Comparison of ENCODE assay signal across 8 cellular contexts in the genomic region with DNA sequence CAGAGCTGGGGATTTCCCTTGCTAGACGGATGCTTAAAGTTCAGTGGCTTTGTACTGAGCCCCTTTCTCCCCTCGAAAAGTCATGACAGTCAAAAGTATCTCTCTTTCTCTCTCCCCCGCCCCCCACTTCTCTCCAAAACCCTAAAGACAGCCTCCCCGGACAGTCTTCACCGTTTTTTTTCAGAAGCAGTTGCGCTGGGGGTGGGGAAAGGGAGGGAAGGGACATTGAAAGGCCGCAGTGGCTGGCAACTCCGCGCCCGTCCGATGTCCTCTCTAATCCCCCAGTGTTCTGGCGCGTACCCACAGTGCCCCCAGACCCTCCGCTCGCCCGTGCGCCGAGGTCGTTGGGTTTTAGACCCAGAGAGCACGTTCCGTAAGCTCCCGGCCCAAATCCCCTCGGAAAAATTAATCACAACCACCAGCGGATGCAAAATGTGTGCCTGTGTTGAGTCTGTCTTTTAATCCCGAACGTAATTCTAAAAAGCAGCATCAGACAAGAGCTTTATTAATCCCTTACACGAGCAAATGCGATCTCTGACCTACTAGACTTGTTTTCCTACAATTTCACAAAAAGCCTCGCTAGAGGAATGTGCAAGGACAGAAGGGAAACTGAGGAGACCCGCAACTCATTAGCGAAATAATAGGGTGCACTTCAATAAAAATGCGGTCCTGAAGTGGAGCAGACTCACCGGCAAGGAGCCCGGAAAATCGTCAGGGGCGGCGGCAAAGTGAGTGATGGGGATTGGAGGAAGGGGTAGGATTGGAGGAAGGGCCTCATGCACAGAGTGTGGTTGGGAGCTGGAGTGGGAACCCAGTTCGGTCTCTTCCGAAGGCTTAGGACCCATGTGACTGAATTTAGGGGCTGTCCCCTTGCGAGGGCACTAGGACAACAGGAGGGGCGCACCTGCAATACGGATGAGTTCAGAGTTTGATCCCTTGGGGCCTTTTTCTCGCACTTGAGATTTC. TPM values are rescaled to one million over a fixed set of nuclear protein-coding genes. Genes with fewer than 3 reads are reported as not detected.
DNase-seq lines count a peak whose midpoint lies in the region; ATAC-seq and TF ChIP-seq lines count a peak whose summit lies in the region.

No MANE protein-coding gene starts in this region.

- DNase-seq in activated CD8-positive, alpha-beta memory T cell treated with anti-CD3 and anti-CD28 coated beads for 24 hours: peak; percentile 65
- DNase-seq in activated CD8-positive, alpha-beta memory T cell treated with anti-CD3 and anti-CD28 coated beads, Interleukin-2, amount 50 U/mL, for 48 hours: no peak
- DNase-seq in fibroblast of villous mesenchyme (ENCODE audit: low read depth) (peak; percentile 37), retina (peak; percentile 61), HPDE6-E6E7 (ENCODE audit: extremely low spot score) (no peak), DMS114 treated with DMSO at 0.1 percent for 48 hours (lab: John Stamatoyannopoulos, UW; ENCODE audit: unreplicated experiment) (no peak)

- ATAC-seq in GM19455 (IDR thresholded peaks at IDR 0.05; ENCODE audit: unreplicated experiment): no peak

- H4K20me1 ChIP-seq in SU-DHL-6 (ENCODE audit: low read depth, low read length): no peaks in the 10 kb centered on the region

- H3K4me3 ChIP-seq in SU-DHL-6 (ENCODE audit: insufficient read depth, low read length, poor library complexity, severe bottlenecking) (peak overlapping the region; percentile 59), fibroblast of villous mesenchyme (ENCODE audit: low read depth, low read length) (peak overlapping the region; percentile 71)

- no peak for TF ChIP-seq CTCF in SU-DHL-6 (IDR thresholded peaks at IDR 0.05; ENCODE audit: insufficient read depth, low read length, poor library complexity, severe bottlenecking)
- TF ChIP-seq CTCF in fibroblast of villous mesenchyme (IDR thresholded peaks at IDR 0.05; ENCODE audit: insufficient read depth, low read depth, low read length): no peak

- H3K9ac ChIP-seq in SU-DHL-6 (ENCODE audit: low read length): peak overlapping the region; percentile 58

- H2AFZ ChIP-seq in SU-DHL-6 (ENCODE audit: low read depth, low read length, severe bottlenecking): peak overlapping the region; percentile 85

- no peaks in the 10 kb centered on the region for H3K36me3 ChIP-seq in SU-DHL-6 (ENCODE audit: low read length)

- no peaks in the 10 kb centered on the region for H3K79me2 ChIP-seq in SU-DHL-6 (ENCODE audit: insufficient read depth, low read length)

- peak overlapping the region; percentile 80 for H3K4me2 ChIP-seq in SU-DHL-6 (ENCODE audit: low read depth, low read length, poor library complexity, severe bottlenecking)

- H3K9me2 ChIP-seq in SU-DHL-6 (replicated peaks; ENCODE audit: insufficient read depth, low read length): no peaks in the 10 kb centered on the region

- no peaks in the 10 kb centered on the region for H3F3A ChIP-seq in SU-DHL-6 (ENCODE audit: insufficient read depth)

- no peak overlapping the region for H3K27ac ChIP-seq in SU-DHL-6 (ENCODE audit: low read depth, low read length)

- H3K27me3 ChIP-seq in SU-DHL-6 (ENCODE audit: low read length): no peaks in the 10 kb centered on the region

- H3K9me3 ChIP-seq in SU-DHL-6 (ENCODE audit: insufficient read depth, low read length): no peaks in the 10 kb centered on the region

RNA-seq across cellular contexts. Expression of a gene that starts 12.2 kb away (rescaled TPM):
- total RNA-seq in fibroblast of villous mesenchyme: 7.3 and 7.7 TPM in 2 replicates

Comparison
In these comparisons a context has a peak if more than half of its experiments do, and no peak if none do; other contexts are left out.
1. DNase-seq: peak in activated CD8-positive, alpha-beta memory T cell treated with anti-CD3 and anti-CD28 coated beads for 24 hours (single experiment), fibroblast of villous mesenchyme (single experiment) and retina (single experiment); none in activated CD8-positive, alpha-beta memory T cell treated with anti-CD3 and anti-CD28 coated beads, Interleukin-2, amount 50 U/mL, for 48 hours (single experiment), HPDE6-E6E7 (single experiment) and DMS114 treated with DMSO at 0.1 percent for 48 hours (single experiment).